8 cellular contexts compared by ENCODE assay signal in the genomic region with DNA sequence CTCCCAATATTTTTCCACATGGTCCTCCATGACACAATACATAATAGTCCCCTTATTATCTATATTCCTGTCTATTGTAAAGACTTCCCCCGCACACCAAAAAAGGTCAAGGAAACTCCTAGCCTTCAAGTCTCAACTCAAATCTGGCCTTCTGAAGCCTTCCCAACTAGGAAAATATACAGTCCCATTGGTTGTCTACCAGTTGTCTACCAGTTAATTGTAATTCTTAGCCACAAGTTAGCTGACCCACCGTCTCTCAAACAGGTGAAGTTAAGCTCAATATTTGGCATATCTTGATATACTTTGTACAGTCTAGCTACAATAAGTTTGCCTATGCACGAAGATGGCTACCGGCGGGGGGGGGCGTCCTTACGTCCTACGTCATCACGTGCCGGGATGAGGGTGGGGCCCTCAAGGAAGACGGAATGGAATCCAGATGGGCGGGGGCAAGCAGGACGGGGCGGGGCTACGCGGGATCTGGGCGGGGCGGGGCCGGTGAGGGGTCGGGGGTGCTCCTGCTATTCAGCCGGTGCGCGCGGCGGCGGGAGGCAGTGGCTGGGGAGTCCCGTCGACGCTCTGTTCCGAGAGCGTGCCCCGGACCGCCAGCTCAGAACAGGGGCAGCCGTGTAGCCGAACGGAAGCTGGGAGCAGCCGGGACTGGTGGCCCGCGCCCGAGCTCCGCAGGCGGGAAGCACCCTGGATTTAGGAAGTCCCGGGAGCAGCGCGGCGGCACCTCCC. TPM values are rescaled to one million over a fixed set of nuclear protein-coding genes. Genes with fewer than 3 reads are reported as not detected.
DNase-seq lines count a peak whose midpoint lies in the region; ATAC-seq and TF ChIP-seq lines count a peak whose summit lies in the region.

TSS of gene AHR (plus strand) at position 551 of the 738 bp plus-strand sequence. CDS start 613 bp downstream, outside the sequence.

- peaks cover 8% of the 10 kb centered on the region for H3K27me3 Mint-ChIP-seq in GM23338 (ENCODE audit: insufficient read depth, low read depth, poor library complexity)
- H3K27me3 Mint-ChIP-seq in activated naive CD8-positive, alpha-beta T cell treated with anti-CD3 and anti-CD28 coated beads for 36 hours: no peaks in the 10 kb centered on the region

- peaks cover 3% of the 10 kb centered on the region; the same call in 2 of the 3 replicates for H3K36me3 Mint-ChIP-seq in GM23338 (ENCODE audit: low read depth)
- peaks cover 15% of the 10 kb centered on the region for H3K36me3 Mint-ChIP-seq in activated naive CD8-positive, alpha-beta T cell treated with anti-CD3 and anti-CD28 coated beads for 36 hours

- H3K4me3 Mint-ChIP-seq in GM23338: peak within 1 kb of the TSS; percentile 87
- H3K4me3 Mint-ChIP-seq in activated naive CD8-positive, alpha-beta T cell treated with anti-CD3 and anti-CD28 coated beads for 36 hours: peak within 1 kb of the TSS; percentile 92

- TF ChIP-seq POLR2A in ovary (IDR thresholded peaks at IDR 0.05) (peak; percentile 77), thyroid gland (IDR thresholded peaks at IDR 0.05) (peak; percentile 91 to 95)

- peak within 1 kb of the TSS; percentile 84 for H3K4me3 ChIP-seq in GM23338
- peak within 1 kb of the TSS; percentile 75 for H3K4me3 ChIP-seq in MG63
- H3K4me3 ChIP-seq in ovary: peak within 1 kb of the TSS; percentile 74
- H3K4me3 ChIP-seq in thyroid gland (replicated peaks in 1 of 3): peak within 1 kb of the TSS; percentile 49 to 99 (median 91)

- no peak for TF ChIP-seq EP300 in ovary (IDR thresholded peaks at IDR 0.05)

- TF ChIP-seq CTCF in GM23338 (conservative IDR thresholded peaks at IDR 0.05; ENCODE audit: low read depth in 2 of 2): no peak
- TF ChIP-seq CTCF in ovary (IDR thresholded peaks at IDR 0.05): no peak
- TF ChIP-seq CTCF in thyroid gland (IDR thresholded peaks at IDR 0.05): no peak

- peak; percentile 71 for DNase-seq in ELF-1 (ENCODE audit: low read depth, low spot score)
- DNase-seq in GM23338 (ENCODE audit: low spot score): peak; percentile 91
- DNase-seq in MG63: peak; percentile 87
- peak; percentile 81 for DNase-seq in SKM-1 treated with dmso at 0.1 percent for 144 hours (lab: John Stamatoyannopoulos, UW; ENCODE audit: unreplicated experiment)
- DNase-seq in activated naive CD8-positive, alpha-beta T cell treated with anti-CD3 and anti-CD28 coated beads for 36 hours: peak; percentile 86
- DNase-seq in head of caudate nucleus: peak; percentile 89 to 98 (median 96)
- DNase-seq in ovary: peak; percentile 88 to 95 (median 91)
- DNase-seq in thyroid gland: peak; percentile 93 to 94

- no peak within 1 kb of the TSS; the same call in 1 of the 2 replicates for H3K27ac Mint-ChIP-seq in GM23338
- H3K27ac Mint-ChIP-seq in activated naive CD8-positive, alpha-beta T cell treated with anti-CD3 and anti-CD28 coated beads for 36 hours: peak within 1 kb of the TSS; percentile 91

- H2AFZ ChIP-seq in GM23338: peak within 1 kb of the TSS; percentile 87

- H3K9me3 Mint-ChIP-seq in GM23338: 0 out of 3 replicates have a peak, but pooled peaks cover 3% of the 10 kb centered on the region
- peaks cover 3% of the 10 kb centered on the region for H3K9me3 Mint-ChIP-seq in activated naive CD8-positive, alpha-beta T cell treated with anti-CD3 and anti-CD28 coated beads for 36 hours

- H3K9me3 ChIP-seq in MG63 (no peaks in the 10 kb centered on the region), ovary (no peaks in the 10 kb centered on the region), thyroid gland (no peaks in the 10 kb centered on the region)

- intact Hi-C loops in head of caudate nucleus (cut with DNase I) (no loop called here), ovary (cut with DNase I) (no loop called here), thyroid gland (cut with DNase I) (no loop called here)

- H3K27ac ChIP-seq in GM23338 (ENCODE audit: low read depth): no peak within 1 kb of the TSS
- H3K27ac ChIP-seq in ovary: peak within 1 kb of the TSS; percentile 54 to 85
- peak within 1 kb of the TSS; percentile 85 to 94 (median 89) for H3K27ac ChIP-seq in thyroid gland

- H4K20me1 ChIP-seq in GM23338 (replicated peaks; ENCODE audit: insufficient read depth): 0 out of 2 replicates have a peak, but pooled peaks cover 7% of the 10 kb centered on the region

- H3K27me3 ChIP-seq in GM23338 (ENCODE audit: insufficient read depth) (peaks cover 13% of the 10 kb centered on the region), MG63 (no peaks in the 10 kb centered on the region), ovary (no peaks in the 10 kb centered on the region), thyroid gland (no peaks in the 10 kb centered on the region)

- no peaks in the 10 kb centered on the region for H3F3A ChIP-seq in GM23338 (replicated peaks; ENCODE audit: low read depth)

- peak; percentile 89 for ATAC-seq in GM23338

- peak within 1 kb of the TSS; percentile 97 for H3K4me2 ChIP-seq in GM23338

- H3K4me1 ChIP-seq in GM23338 (ENCODE audit: insufficient read depth) (no peaks in the 10 kb centered on the region), ovary (ENCODE audit: insufficient read depth) (no peaks in the 10 kb centered on the region), thyroid gland (peaks cover 6 to 7% of the 10 kb centered on the region in 2 donors)

- WGBS in ovary, 3 donors: 3 to 8% (median 5%) methylated on average over 29 to 46 of the region's 46 CpGs
- WGBS in thyroid gland, 2 donors: 13 to 22% methylated on average over 7 to 11 of the region's 46 CpGs

- H3K9me2 ChIP-seq in GM23338 (ENCODE audit: insufficient read depth): peaks cover 7% of the 10 kb centered on the region

- peaks cover 8% of the 10 kb centered on the region for H3K4me1 Mint-ChIP-seq in GM23338
- peaks cover 28% of the 10 kb centered on the region for H3K4me1 Mint-ChIP-seq in activated naive CD8-positive, alpha-beta T cell treated with anti-CD3 and anti-CD28 coated beads for 36 hours

- H3K36me3 ChIP-seq in GM23338 (ENCODE audit: insufficient read depth) (no peaks in the 10 kb centered on the region), MG63 (no peaks in the 10 kb centered on the region; the same call in 1 of the 2 replicates), ovary (no peaks in the 10 kb centered on the region), thyroid gland (no peaks in the 10 kb centered on the region)

- peaks cover 40% of the 10 kb centered on the region for H3K79me2 ChIP-seq in GM23338 (replicated peaks; ENCODE audit: insufficient read depth)

TF ChIP-seq in GM23338, 12 proteins besides CTCF, POLR2A, EP300 and RAD21:
- TF ChIP-seq ZNF114 (CRISPR knock-in tag; IDR thresholded peaks at IDR 0.05) (peak; percentile 89; the same call in 1 of the 2 replicates), CREB1 (CRISPR knock-in tag; IDR thresholded peaks at IDR 0.05; ENCODE audit: low read depth) (peak; percentile 91), STAT1 (IDR thresholded peaks at IDR 0.05; ENCODE audit: unreplicated experiment) (no peak), POLR2AphosphoS5 (IDR thresholded peaks at IDR 0.05; ENCODE audit: low read depth) (peak; percentile 92)
- TF ChIP-seq, protein P1, sequence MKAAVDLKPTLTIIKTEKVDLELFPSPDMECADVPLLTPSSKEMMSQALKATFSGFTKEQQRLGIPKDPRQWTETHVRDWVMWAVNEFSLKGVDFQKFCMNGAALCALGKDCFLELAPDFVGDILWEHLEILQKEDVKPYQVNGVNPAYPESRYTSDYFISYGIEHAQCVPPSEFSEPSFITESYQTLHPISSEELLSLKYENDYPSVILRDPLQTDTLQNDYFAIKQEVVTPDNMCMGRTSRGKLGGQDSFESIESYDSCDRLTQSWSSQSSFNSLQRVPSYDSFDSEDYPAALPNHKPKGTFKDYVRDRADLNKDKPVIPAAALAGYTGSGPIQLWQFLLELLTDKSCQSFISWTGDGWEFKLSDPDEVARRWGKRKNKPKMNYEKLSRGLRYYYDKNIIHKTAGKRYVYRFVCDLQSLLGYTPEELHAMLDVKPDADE (IDR thresholded peaks at IDR 0.05): no peak

RNA-seq across cellular contexts. Expression of gene AHR, which starts in this region (rescaled TPM):
- total RNA-seq in GM23338 (2014; rRNA removed; shearing (Covaris generic)): 12.2 and 14.9 TPM in 2 replicates
- polyA plus RNA-seq in GM23338 (2016; fragmentation: Nextera tagmentation; extraction: Ambion mirVana): 3.4 and 3.5 TPM in 2 replicates
- 107 and 117 TPM in 2 replicates for total RNA-seq in MG63 (2014; rRNA removed; shearing (Covaris generic); ENCODE audit: low replicate concordance)
- 10 to 100 TPM; 44.9 to 45.9 TPM for total RNA-seq in activated naive CD8-positive, alpha-beta T cell treated with anti-CD3 and anti-CD28 coated beads for 36 hours
- total RNA-seq in ovary: 100 to 1,000 TPM in 1 of 7 donors, 10 to 100 TPM in 6; 20.5 to 105 (median 45.5) TPM
- polyA plus RNA-seq in ovary: 10 to 100 TPM in 1 of 2 donors, 1 to 10 TPM in 1; 9.7 to 35.0 TPM
- total RNA-seq in thyroid gland: 100 to 1,000 TPM in 1 of 4 donors, 10 to 100 TPM in 3; 68.3 to 127 (median 84.7) TPM
